Comparison of ENCODE assay signal across 14 cellular contexts in genomic region chr1:16138772-16139221, GRCh38. TPM values are rescaled to one million over a fixed set of nuclear protein-coding genes. Genes with fewer than 3 reads are reported as not detected.
DNase-seq lines count a peak whose midpoint lies in the region; ATAC-seq, FAIRE-seq and TF ChIP-seq lines count a peak whose summit lies in the region.
"Had no signal": no experiment of that assay in that cellular context is flagged by ENCODE, and none has a peak within 500 bp of the region (broad histone marks: within the 10 kb centered on the region; RNA-seq: fewer than 3 reads in every experiment).

No MANE protein-coding gene starts in this region.

- H3K36me3 ChIP-seq in astrocyte (ENCODE audit: insufficient read depth, low read length) = peaks cover 56% of the 10 kb centered on the region

- DNase-seq in DMS53 (lab: John Stamatoyannopoulos, UW) (peak; percentile 61), DMS53 treated with DMSO at 0.1 percent for 48 hours (lab: John Stamatoyannopoulos, UW; ENCODE audit: unreplicated experiment) (no peak), astrocyte (ENCODE audit: low read depth) (no peak), left colon (no peak), type B pancreatic cell (ENCODE audit: extremely low spot score, unreplicated experiment) (no peak), DMS 273 (lab: John Stamatoyannopoulos, UW; ENCODE audit: unreplicated experiment) (no peak)
- DNase-seq: activated CD4-positive, alpha-beta T cell treated with anti-CD3 and anti-CD28 coated beads, Interleukin-2, amount 50 U/mL, for 1 hour; effector CD8-positive, alpha-beta T cell; immature natural killer cell; NCI-H1930 had no signal

- H3K4me2 ChIP-seq in astrocyte (ENCODE audit: low read length) = peak overlapping the region; percentile 58

- H3K9ac ChIP-seq in astrocyte (ENCODE audit: low read length) = peak overlapping the region; percentile 28

- H3K27me3 ChIP-seq in astrocyte (ENCODE audit: insufficient read depth, low read length) = no peaks in the 10 kb centered on the region

- peak; percentile 9 for ATAC-seq in left colon
- no peak for ATAC-seq in GM18868 (IDR thresholded peaks at IDR 0.05; ENCODE audit: unreplicated experiment)
- no peak for ATAC-seq in GM18858 (IDR thresholded peaks at IDR 0.05; ENCODE audit: unreplicated experiment)

- no peak for FAIRE-seq in astrocyte (lab: Jason Lieb, UNC)

- H3K4me3 ChIP-seq in astrocyte (ENCODE audit: insufficient read depth, low read depth, low read length) = no peak overlapping the region

- H4K20me1 ChIP-seq in astrocyte (ENCODE audit: insufficient read depth, low read length) = peaks cover 91% of the 10 kb centered on the region

- TF ChIP-seq CTCF in astrocyte (IDR thresholded peaks at IDR 0.05; ENCODE audit: insufficient read depth, low read depth, low read length) = no peak
- no peak for TF ChIP-seq CTCF in type B pancreatic cell (conservative IDR thresholded peaks at IDR 0.05)

- H3K9me3 Mint-ChIP-seq in astrocyte (ENCODE audit: unreplicated experiment) = no peaks in the 10 kb centered on the region
- no peaks in the 10 kb centered on the region for H3K9me3 Mint-ChIP-seq in type B pancreatic cell
- H3K9me3 Mint-ChIP-seq: activated naive CD4-positive, alpha-beta T cell treated with anti-CD3 and anti-CD28 coated beads, Interleukin-2, amount 50 U/mL, for 72 hours; immature natural killer cell had no signal

- intact Hi-C loops in left colon (cut with DNase I, micrococcal nuclease) = no loop called here

- H3K9me3 ChIP-seq in astrocyte (ENCODE audit: insufficient read depth, low read depth, low read length) = no peaks in the 10 kb centered on the region

- H3K79me2 ChIP-seq in astrocyte (ENCODE audit: insufficient read depth, low read length) = peaks cover 85% of the 10 kb centered on the region

- H3K27me3 Mint-ChIP-seq in astrocyte (ENCODE audit: low read depth, unreplicated experiment) (no peaks in the 10 kb centered on the region), type B pancreatic cell (no peaks in the 10 kb centered on the region)

- peaks cover 22% of the 10 kb centered on the region for H3K36me3 Mint-ChIP-seq in astrocyte (ENCODE audit: low read depth, unreplicated experiment)
- peaks cover 13% of the 10 kb centered on the region for H3K36me3 Mint-ChIP-seq in type B pancreatic cell
- H3K36me3 Mint-ChIP-seq: activated naive CD4-positive, alpha-beta T cell treated with anti-CD3 and anti-CD28 coated beads, Interleukin-2, amount 50 U/mL, for 72 hours; immature natural killer cell had no signal

- H3K27ac ChIP-seq in astrocyte (ENCODE audit: low read depth, low read length) = peak overlapping the region; percentile 74
- H3K27ac ChIP-seq: 22Rv1 had no signal

- H2AFZ ChIP-seq in astrocyte (ENCODE audit: low read depth, low read length) = no peak overlapping the region

- peaks cover 45% of the 10 kb centered on the region for H3K4me1 ChIP-seq in astrocyte (ENCODE audit: insufficient read depth, low read length)

- peak overlapping the region; percentile 64 for H3K4me3 Mint-ChIP-seq in astrocyte (ENCODE audit: unreplicated experiment)
- H3K4me3 Mint-ChIP-seq in type B pancreatic cell = peak overlapping the region; percentile 25
- H3K4me3 Mint-ChIP-seq: immature natural killer cell had no signal

- H3K27ac Mint-ChIP-seq in astrocyte (ENCODE audit: unreplicated experiment) = peak overlapping the region; percentile 90
- H3K27ac Mint-ChIP-seq in type B pancreatic cell = peak overlapping the region; percentile 81

- H3K4me1 Mint-ChIP-seq in astrocyte (ENCODE audit: low read depth, unreplicated experiment) (peaks cover 27% of the 10 kb centered on the region), type B pancreatic cell (ENCODE audit: unreplicated experiment) (peaks cover 21% of the 10 kb centered on the region)
- H3K4me1 Mint-ChIP-seq: immature natural killer cell had no signal

RNA-seq across cellular contexts. Expression of gene EPHA2, which starts 17.1 kb away (rescaled TPM):
- total RNA-seq in astrocyte (117 and 140 TPM in 2 replicates), left colon (10 to 100 TPM; 44.3 to 48.1 TPM), type B pancreatic cell (ENCODE audit: low replicate concordance) (40.3 and 77.9 TPM in 2 replicates)
